ENCODE assay signal across 9 cellular contexts in the genomic region with DNA sequence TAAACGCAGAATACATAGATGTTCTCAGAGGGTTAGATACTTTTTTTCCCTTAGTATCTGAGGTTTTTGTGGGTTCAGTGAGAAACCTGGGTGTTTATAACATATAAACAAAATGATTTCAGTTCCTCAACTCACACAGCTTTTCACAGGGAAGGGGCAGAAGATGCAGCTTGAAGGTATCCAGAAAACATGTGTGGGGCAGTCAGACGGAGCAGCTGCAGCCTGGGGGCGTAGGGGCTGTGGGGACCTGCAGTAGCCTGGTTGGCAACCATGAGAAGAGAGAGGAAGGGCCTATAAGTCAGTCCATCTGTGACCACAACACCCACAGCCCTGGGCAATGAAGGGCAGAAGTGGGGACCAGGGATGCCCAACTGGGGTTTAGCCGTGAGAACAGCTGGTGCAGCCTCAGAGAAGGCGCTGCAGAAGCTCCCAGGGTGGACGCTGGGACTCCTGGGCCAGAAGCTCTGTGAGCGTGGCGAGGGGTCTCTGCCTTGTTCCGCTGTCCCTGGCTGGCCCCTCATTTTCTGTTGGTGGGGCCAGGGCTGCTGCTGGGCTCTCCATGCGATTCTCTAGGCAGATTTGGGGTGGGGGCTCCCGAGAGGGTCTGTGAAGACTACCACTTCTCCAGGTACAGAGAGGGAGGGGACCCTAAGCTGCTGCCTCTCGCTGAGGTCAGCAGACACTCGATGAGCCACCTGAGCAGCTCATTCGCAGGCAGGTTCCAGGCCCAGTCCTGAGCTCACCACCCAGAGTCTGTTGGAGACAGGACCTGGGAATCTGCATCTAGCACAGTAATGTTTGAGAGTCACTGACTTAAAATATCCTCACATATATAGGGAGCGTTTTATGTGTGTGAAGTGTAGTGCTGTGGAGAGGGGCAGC.
DNase-seq lines count a peak whose midpoint lies in the region; ATAC-seq and TF ChIP-seq lines count a peak whose summit lies in the region.
"Had no signal": no experiment of that assay in that cellular context is flagged by ENCODE, and none has a peak within 500 bp of the region (broad histone marks: within the 10 kb centered on the region; RNA-seq: fewer than 3 reads in every experiment).

No MANE protein-coding gene starts in this region.

- no peaks in the 10 kb centered on the region for H3K27me3 ChIP-seq in CD8-positive, alpha-beta T cell (ENCODE audit: insufficient read depth, low read length)
- no peaks in the 10 kb centered on the region for H3K27me3 ChIP-seq in right cardiac atrium (ENCODE audit: control insufficient read depth, insufficient read depth)

- WGBS in right cardiac atrium, result 94% methylated on average over 15 of the region's 15 CpGs

- POLR2A ChIA-PET in CD8-positive, alpha-beta T cell (lab: Charles Lee), result interaction anchor here (0.6 to 1.1 kb wide), 3 partner anchors 9 to 92 kb away, joined by 3 to 6 read pairs (median 3); no protein-coding TSS in a partner anchor

- no peaks in the 10 kb centered on the region for H3K9me3 Mint-ChIP-seq in CD8-positive, alpha-beta T cell

- H3K27me3 Mint-ChIP-seq in CD8-positive, alpha-beta T cell (ENCODE audit: low read depth), result no peaks in the 10 kb centered on the region
- H3K27me3 Mint-ChIP-seq in T-helper 17 cell, result no peaks in the 10 kb centered on the region

- DNase-seq in CD8-positive, alpha-beta T cell, result peak in 1 of 7 experiments; percentile 48
- DNase-seq in T-helper 17 cell (no peak), left ventricle myocardium superior (no peak), right cardiac atrium (no peak), NCI-H187 (lab: John Stamatoyannopoulos, UW) (no peak), NCI-H1417 (lab: John Stamatoyannopoulos, UW) (no peak)
- DNase-seq: mammary epithelial cell had no signal

- peaks cover 16% of the 10 kb centered on the region for H3K4me1 ChIP-seq in CD8-positive, alpha-beta T cell (ENCODE audit: insufficient read depth, low read length)
- no peaks in the 10 kb centered on the region for H3K4me1 ChIP-seq in right cardiac atrium (ENCODE audit: control insufficient read depth, insufficient read depth, low read length)

- peaks cover 37% of the 10 kb centered on the region for H3K4me1 Mint-ChIP-seq in CD8-positive, alpha-beta T cell (ENCODE audit: low read depth)
- peaks cover 18% of the 10 kb centered on the region for H3K4me1 Mint-ChIP-seq in T-helper 17 cell

- H3K4me3 ChIP-seq in CD8-positive, alpha-beta T cell (ENCODE audit: low read depth, low read length), result no peak overlapping the region
- no peak overlapping the region for H3K4me3 ChIP-seq in right cardiac atrium (ENCODE audit: low read length)

- intact Hi-C loops in CD8-positive, alpha-beta T cell (cut with DNase I, micrococcal nuclease), result loop anchor here in 1 of 2 experiments (10.0 kb wide), 1 partner anchor 177 kb away; the partner anchor contains the start of gene ZDHHC14
- intact Hi-C loops in left ventricle myocardium superior (cut with micrococcal nuclease) (no loop called here), right cardiac atrium (cut with DNase I) (no loop called here)

- TF ChIP-seq CTCF in CD8-positive, alpha-beta T cell (IDR thresholded peaks at IDR 0.05), result no peak

- ATAC-seq in CD8-positive, alpha-beta T cell, result peak; percentile 31
- ATAC-seq in GM19328 (IDR thresholded peaks at IDR 0.05; ENCODE audit: unreplicated experiment) (peak; percentile 42), HG02981 (IDR thresholded peaks at IDR 0.05; ENCODE audit: unreplicated experiment) (peak; percentile 29), T-helper 17 cell (peak; percentile 41), left ventricle myocardium superior (no peak), right cardiac atrium (no peak)

- no peak overlapping the region for H3K27ac ChIP-seq in CD8-positive, alpha-beta T cell (ENCODE audit: low read depth, low read length)
- no peak overlapping the region for H3K27ac ChIP-seq in right cardiac atrium (ENCODE audit: low read length)

- H3K27ac Mint-ChIP-seq in CD8-positive, alpha-beta T cell, result peak overlapping the region; percentile 75
- peak overlapping the region; percentile 61 for H3K27ac Mint-ChIP-seq in T-helper 17 cell

- peak overlapping the region; percentile 11 for H3K4me3 Mint-ChIP-seq in CD8-positive, alpha-beta T cell
- H3K4me3 Mint-ChIP-seq in T-helper 17 cell, result peak overlapping the region; percentile 70

- no peaks in the 10 kb centered on the region for H3K36me3 Mint-ChIP-seq in CD8-positive, alpha-beta T cell
- no peaks in the 10 kb centered on the region for H3K36me3 Mint-ChIP-seq in T-helper 17 cell (ENCODE audit: low read depth)

- H3K36me3 ChIP-seq in CD8-positive, alpha-beta T cell (ENCODE audit: insufficient read depth, low read length), result no peaks in the 10 kb centered on the region

- no peaks in the 10 kb centered on the region for H3K9me3 ChIP-seq in CD8-positive, alpha-beta T cell (ENCODE audit: low read length)
- no peaks in the 10 kb centered on the region for H3K9me3 ChIP-seq in T-helper 17 cell (ENCODE audit: control insufficient read depth, low read length, poor library complexity, severe bottlenecking)
- no peaks in the 10 kb centered on the region for H3K9me3 ChIP-seq in right cardiac atrium (ENCODE audit: control insufficient read depth, low read length)

- CTCF ChIA-PET in CD8-positive, alpha-beta T cell (lab: Charles Lee), result no interaction called here

Comparison
In these comparisons a context has a peak if more than half of its experiments do, and no peak if none do; other contexts are left out.
1. ATAC-seq: peak in CD8-positive, alpha-beta T cell (single experiment), GM19328 (single experiment), HG02981 (single experiment) and T-helper 17 cell (single experiment); none in left ventricle myocardium superior (single experiment) and right cardiac atrium (0 of 2).